14 cellular contexts compared by ENCODE assay signal in genomic region chr18:58325521-58325908, GRCh38.
DNase-seq lines count a peak whose midpoint lies in the region; ATAC-seq and TF ChIP-seq lines count a peak whose summit lies in the region.
"Had no signal": no experiment of that assay in that cellular context is flagged by ENCODE, and none has a peak within 500 bp of the region (broad histone marks: within the 10 kb centered on the region; RNA-seq: fewer than 3 reads in every experiment).

No MANE protein-coding gene starts in this region.

- H3K27me3 Mint-ChIP-seq in brain: no peaks in the 10 kb centered on the region
- H3K27me3 Mint-ChIP-seq in activated T-cell treated with anti-CD3 and anti-CD28 coated beads, Interleukin-2, amount 50 U/mL, for 4 hours (ENCODE audit: low read depth): no peaks in the 10 kb centered on the region

- peak; percentile 24 for DNase-seq in AG09309 (ENCODE audit: low read depth)
- peak; percentile 54 for DNase-seq in HCEC 1CT
- DNase-seq in fibroblast of villous mesenchyme (ENCODE audit: low read depth): peak; percentile 65
- no peak for DNase-seq in activated T-cell treated with anti-CD3 and anti-CD28 coated beads, Interleukin-2, amount 50 U/mL, for 4 hours
- no peak for DNase-seq in CD1c-positive myeloid dendritic cell (ENCODE audit: extremely low spot score)
- no peak for DNase-seq in GOT3 (lab: John Stamatoyannopoulos, UW)
- no peak for DNase-seq in sigmoid colon
- DNase-seq: BE2C; CD8-positive, alpha-beta memory T cell; KG1; NCI-H1092; NCI-H226; NCI-H526 had no signal

- TF ChIP-seq CTCF in AG09309 (IDR thresholded peaks at IDR 0.05; ENCODE audit: control insufficient read depth, insufficient read depth, low read depth, low read length, missing control alignments) (no peak), brain (conservative IDR thresholded peaks at IDR 0.05) (no peak), fibroblast of villous mesenchyme (IDR thresholded peaks at IDR 0.05; ENCODE audit: insufficient read depth, low read depth, low read length) (no peak), sigmoid colon (IDR thresholded peaks at IDR 0.05) (no peak)

- WGBS in sigmoid colon, 2 donors: 75 to 89% methylated on average over 2 of the region's 2 CpGs

- H3K4me1 Mint-ChIP-seq in brain: peaks cover 40% of the 10 kb centered on the region
- H3K4me1 Mint-ChIP-seq in activated T-cell treated with anti-CD3 and anti-CD28 coated beads, Interleukin-2, amount 50 U/mL, for 4 hours (ENCODE audit: low read depth): peaks cover 11% of the 10 kb centered on the region

- H3K4me1 ChIP-seq in sigmoid colon: peaks cover 0 to 14% (median 3%) of the 10 kb centered on the region in 4 donors
- H3K4me1 ChIP-seq: BE2C had no signal

- H3K4me3 ChIP-seq in AG09309 (ENCODE audit: control insufficient read depth, low read depth, low read length) (no peak overlapping the region), fibroblast of villous mesenchyme (ENCODE audit: low read depth, low read length) (no peak overlapping the region), sigmoid colon (no peak overlapping the region)

- no peaks in the 10 kb centered on the region for H3K9me3 Mint-ChIP-seq in brain
- H3K9me3 Mint-ChIP-seq in activated T-cell treated with anti-CD3 and anti-CD28 coated beads, Interleukin-2, amount 50 U/mL, for 4 hours: no peaks in the 10 kb centered on the region
- H3K9me3 Mint-ChIP-seq: CD8-positive, alpha-beta memory T cell had no signal

- no peaks in the 10 kb centered on the region for H3K9me3 ChIP-seq in sigmoid colon
- H3K9me3 ChIP-seq: BE2C had no signal

- no peak for TF ChIP-seq POLR2A in sigmoid colon (IDR thresholded peaks at IDR 0.05)

- H3K27me3 ChIP-seq in sigmoid colon: no peaks in the 10 kb centered on the region
- H3K27me3 ChIP-seq: BE2C had no signal

- ATAC-seq in activated T-cell treated with anti-CD3 and anti-CD28 coated beads, Interleukin-2, amount 50 U/mL, for 4 hours: no peak

- intact Hi-C loops in sigmoid colon (cut with DNase I): no loop called here

- TF ChIP-seq EP300 in sigmoid colon (IDR thresholded peaks at IDR 0.05): no peak

- no peak overlapping the region for H3K4me3 Mint-ChIP-seq in brain
- H3K4me3 Mint-ChIP-seq in activated T-cell treated with anti-CD3 and anti-CD28 coated beads, Interleukin-2, amount 50 U/mL, for 4 hours: no peak overlapping the region
- H3K4me3 Mint-ChIP-seq: CD8-positive, alpha-beta memory T cell had no signal

- H3K27ac ChIP-seq in sigmoid colon: no peak overlapping the region

- peaks cover 0 to 51% (median 8%) of the 10 kb centered on the region in 4 donors for H3K36me3 ChIP-seq in sigmoid colon
- H3K36me3 ChIP-seq: BE2C had no signal

- peak overlapping the region in 4 of 5 experiments; percentile 10 to 44 (median 30) for H3K27ac Mint-ChIP-seq in brain

- peaks cover 54% of the 10 kb centered on the region for H3K36me3 Mint-ChIP-seq in brain
- no peaks in the 10 kb centered on the region for H3K36me3 Mint-ChIP-seq in activated T-cell treated with anti-CD3 and anti-CD28 coated beads, Interleukin-2, amount 50 U/mL, for 4 hours (ENCODE audit: insufficient read depth)
- H3K36me3 Mint-ChIP-seq: CD8-positive, alpha-beta memory T cell had no signal

Comparison
In these comparisons a context has a peak if more than half of its experiments do, and no peak if none do; other contexts are left out.
1. DNase-seq: peak in AG09309 (single experiment), HCEC 1CT (single experiment) and fibroblast of villous mesenchyme (single experiment); none in activated T-cell treated with anti-CD3 and anti-CD28 coated beads, Interleukin-2, amount 50 U/mL, for 4 hours (single experiment), CD1c-positive myeloid dendritic cell (single experiment), GOT3 (single experiment) and sigmoid colon (single experiment).